Comparison of ENCODE assay signal across 18 cellular contexts in genomic region chr13:34302596-34302995, GRCh38.
DNase-seq lines count a peak whose midpoint lies in the region; ATAC-seq, FAIRE-seq and TF ChIP-seq lines count a peak whose summit lies in the region.
"Had no signal": no experiment of that assay in that cellular context is flagged by ENCODE, and none has a peak within 500 bp of the region (broad histone marks: within the 10 kb centered on the region; RNA-seq: fewer than 3 reads in every experiment).

No MANE protein-coding gene starts in this region.

- H3K4me3 ChIP-seq in RWPE2 (ENCODE audit: severe bottlenecking) (no peak overlapping the region), bronchial epithelial cell (ENCODE audit: low read depth, low read length) (no peak overlapping the region), esophagus (ENCODE audit: low read depth in 1 of 2, low read length in 2 of 2) (no peak overlapping the region), keratinocyte (ENCODE audit: control insufficient read depth in 2 of 3, extremely low read depth in 1 of 3, insufficient read depth in 2 of 3, low read depth in 1 of 3, low read length in 3 of 3) (peak overlapping the region in 1 of 3 experiments; percentile 20)
- H3K4me3 ChIP-seq: GM23338, HAP-1 had no signal

- H3K27me3 ChIP-seq in RWPE2 (ENCODE audit: insufficient read depth, poor library complexity, severe bottlenecking): no peaks in the 10 kb centered on the region
- H3K27me3 ChIP-seq in bronchial epithelial cell (ENCODE audit: control insufficient read depth, insufficient read depth, low read length): no peaks in the 10 kb centered on the region
- H3K27me3 ChIP-seq in esophagus (ENCODE audit: control insufficient read depth in 1 of 2, insufficient read depth in 2 of 2, low read length in 2 of 2): no peaks in the 10 kb centered on the region
- no peaks in the 10 kb centered on the region for H3K27me3 ChIP-seq in keratinocyte (ENCODE audit: control insufficient read depth, extremely low read depth, insufficient read depth, low read length)

- no peaks in the 10 kb centered on the region for H4K20me1 ChIP-seq in keratinocyte (ENCODE audit: control insufficient read depth, extremely low read depth, insufficient read depth, low read length)

- no peak for ATAC-seq in RWPE2 (ENCODE audit: low read depth)
- ATAC-seq: GM23338 had no signal

- H3K27ac ChIP-seq in RWPE2 (ENCODE audit: poor library complexity, severe bottlenecking) (peak overlapping the region; percentile 80), esophagus (ENCODE audit: low read depth in 2 of 2, low read length in 1 of 2) (peak overlapping the region; percentile 27 to 52), keratinocyte (ENCODE audit: control insufficient read depth, insufficient read depth, low read length) (peak overlapping the region; percentile 90)

- H3K9me1 ChIP-seq in keratinocyte (ENCODE audit: control insufficient read depth, extremely low read depth, insufficient read depth, low read length): no peaks in the 10 kb centered on the region

- TF ChIP-seq POLR2A in H54 (IDR thresholded peaks at IDR 0.05; ENCODE audit: low read depth, low read length): no peak

- peak overlapping the region; percentile 75 for H2AFZ ChIP-seq in keratinocyte (ENCODE audit: control insufficient read depth, low read length)
- H2AFZ ChIP-seq: GM23338 had no signal

- FAIRE-seq in bronchial epithelial cell (lab: Jason Lieb, UNC) (no peak), keratinocyte (lab: Jason Lieb, UNC) (peak; percentile 92), H54 (lab: Jason Lieb, UNC) (no peak)
- FAIRE-seq: G401.6, GM12892, GM19239 had no signal

- peak overlapping the region; percentile 59 for H3K4me2 ChIP-seq in keratinocyte (ENCODE audit: control insufficient read depth, extremely low read depth, insufficient read depth, low read depth, low read length)
- H3K4me2 ChIP-seq: GM23338 had no signal

- TF ChIP-seq CTCF in RWPE2 (IDR thresholded peaks at IDR 0.05; ENCODE audit: poor library complexity, severe bottlenecking): no peak
- no peak for TF ChIP-seq CTCF in bronchial epithelial cell (IDR thresholded peaks at IDR 0.05; ENCODE audit: insufficient read depth, low read length, severe bottlenecking)
- TF ChIP-seq CTCF in keratinocyte (optimal IDR thresholded peaks at IDR 0.05 in 1 of 3, IDR thresholded peaks at IDR 0.05 in 1 of 3, conservative IDR thresholded peaks at IDR 0.05 in 1 of 3; ENCODE audit: extremely low read depth in 1 of 3, insufficient read depth in 2 of 3, low read length in 3 of 3): no peak

- H3K4me1 ChIP-seq in RWPE2 (ENCODE audit: insufficient read depth, poor library complexity, severe bottlenecking): peaks cover 20% of the 10 kb centered on the region
- H3K4me1 ChIP-seq in esophagus (ENCODE audit: control insufficient read depth in 2 of 2, insufficient read depth in 2 of 2, low read length in 1 of 2): no peaks in the 10 kb centered on the region
- H3K4me1 ChIP-seq in keratinocyte (ENCODE audit: control insufficient read depth, extremely low read depth, insufficient read depth, low read length): peaks cover 18% of the 10 kb centered on the region
- H3K4me1 ChIP-seq: HAP-1 had no signal

- peak overlapping the region; percentile 60 for H3K9ac ChIP-seq in keratinocyte (ENCODE audit: control insufficient read depth, extremely low read depth, insufficient read depth, low read length)

- H3K79me2 ChIP-seq in keratinocyte (ENCODE audit: control insufficient read depth, insufficient read depth, low read length): no peaks in the 10 kb centered on the region

- no peaks in the 10 kb centered on the region for H3K9me3 ChIP-seq in RWPE2 (ENCODE audit: severe bottlenecking)
- no peaks in the 10 kb centered on the region for H3K9me3 ChIP-seq in esophagus (ENCODE audit: control insufficient read depth in 2 of 2, insufficient read depth in 1 of 2, low read depth in 1 of 2, low read length in 1 of 2)
- H3K9me3 ChIP-seq in keratinocyte (ENCODE audit: control insufficient read depth, low read depth, low read length): no peaks in the 10 kb centered on the region
- H3K9me3 ChIP-seq: HAP-1 had no signal

- H3K36me3 ChIP-seq in RWPE2 (ENCODE audit: low read depth): no peaks in the 10 kb centered on the region
- H3K36me3 ChIP-seq in bronchial epithelial cell (ENCODE audit: control insufficient read depth, insufficient read depth, low read length): no peaks in the 10 kb centered on the region
- no peaks in the 10 kb centered on the region for H3K36me3 ChIP-seq in esophagus (ENCODE audit: control insufficient read depth in 2 of 2, insufficient read depth in 2 of 2, low read length in 1 of 2)
- H3K36me3 ChIP-seq in keratinocyte (ENCODE audit: control insufficient read depth in 2 of 2, extremely low read depth in 1 of 2, insufficient read depth in 2 of 2, low read length in 2 of 2): no peaks in the 10 kb centered on the region
- H3K36me3 ChIP-seq: HAP-1 had no signal

- DNase-seq in RWPE2 (ENCODE audit: low spot score): no peak
- DNase-seq in bronchial epithelial cell (ENCODE audit: low read depth): peak; percentile 61
- DNase-seq in keratinocyte (ENCODE audit: low read depth, low spot score): no peak
- DNase-seq in nucleus accumbens (lab: John Stamatoyannopoulos, UW): no peak
- DNase-seq in NCI-H2171 treated with DMSO at 0.1 percent for 48 hours (lab: John Stamatoyannopoulos, UW): no peak
- DNase-seq in H54 (ENCODE audit: insufficient read length, low spot score): no peak
- DNase-seq: C1 segment of cervical spinal cord; Calu3; CD4-positive, alpha-beta memory T cell; COR-L47; DMS153; DND-41 had no signal

- dilution Hi-C loops in keratinocyte (cut with MboI; ENCODE audit: extremely low pct_ligation_motif_present, low sequenced_read_pairs): no loop called here

Comparison
In these comparisons a context has a peak if more than half of its experiments do, and no peak if none do; other contexts are left out.
1. H3K27ac ChIP-seq: peak in every context shown above with its lines; median percentile 90 in keratinocyte; 80 in RWPE2; 40 in esophagus.